Comparison of ENCODE assay signal across 11 cellular contexts in genomic region chr22:46061124-46061410, GRCh38.
DNase-seq lines count a peak whose midpoint lies in the region; ATAC-seq and TF ChIP-seq lines count a peak whose summit lies in the region.
"Had no signal": no experiment of that assay in that cellular context is flagged by ENCODE, and none has a peak within 500 bp of the region (broad histone marks: within the 10 kb centered on the region; RNA-seq: fewer than 3 reads in every experiment).

No MANE protein-coding gene starts in this region.

- TF ChIP-seq EP300 in stomach (IDR thresholded peaks at IDR 0.05) = no peak

- H3K27ac ChIP-seq in HUES64 (ENCODE audit: low read depth, low read length) (no peak overlapping the region), mammary epithelial cell (ENCODE audit: insufficient read depth, low read depth, low read length) (peak overlapping the region; percentile 43), left lung (peak overlapping the region; percentile 33 to 97), stomach (peak overlapping the region; percentile 40 to 100 (median 100))

- no peaks in the 10 kb centered on the region for H3K36me3 Mint-ChIP-seq in nephron progenitor cell (ENCODE audit: low read depth)

- H3K4me3 Mint-ChIP-seq in nephron progenitor cell = no peak overlapping the region

- intact Hi-C loops in mammary epithelial cell (cut with micrococcal nuclease) (no loop called here), left lung (cut with DNase I) (no loop called here), stomach (cut with DNase I; ENCODE audit: low total_unique reads) (no loop called here)

- H3K36me3 ChIP-seq in HUES64 (ENCODE audit: insufficient read depth, low read length) = no peaks in the 10 kb centered on the region
- no peaks in the 10 kb centered on the region for H3K36me3 ChIP-seq in mammary epithelial cell (ENCODE audit: insufficient read depth, low read length)
- H3K36me3 ChIP-seq in left lung = no peaks in the 10 kb centered on the region
- H3K36me3 ChIP-seq in stomach = peaks cover 0 to 4% (median 0%) of the 10 kb centered on the region in 4 donors

- no peaks in the 10 kb centered on the region for H3K9me3 Mint-ChIP-seq in nephron progenitor cell

- 63% methylated on average over 26 of the region's 26 CpGs for WGBS in HUES64
- 48% methylated on average over 7 of the region's 26 CpGs for whole genome bisulfite sequencing in mammary epithelial cell (ENCODE audit: low coverage, missing lambda C conversion rate)
- 34 to 65% (median 54%) methylated on average over 13 to 26 of the region's 26 CpGs for WGBS in stomach, 5 donors

- no TSS peak for BruUV-seq in mammary epithelial cell (replicated peaks; lab: Mats Ljungman, UMichigan)

- no peak for TF ChIP-seq POLR2A in stomach (IDR thresholded peaks at IDR 0.05)

- H3K27me3 ChIP-seq in HUES64 (ENCODE audit: insufficient read depth, low read length) (peaks cover 99% of the 10 kb centered on the region), mammary epithelial cell (ENCODE audit: insufficient read depth, low read length) (no peaks in the 10 kb centered on the region), left lung (no peaks in the 10 kb centered on the region), stomach (no peaks in the 10 kb centered on the region)

- no peaks in the 10 kb centered on the region for H4K20me1 ChIP-seq in mammary epithelial cell (ENCODE audit: insufficient read depth, low read length)

- in situ Hi-C loops in mammary epithelial cell (cut with MboI; ENCODE audit: low sequenced_read_pairs in 2 of 2) = no loop called here

- no peaks in the 10 kb centered on the region for H3K4me1 Mint-ChIP-seq in nephron progenitor cell

- no peak for ATAC-seq in left lung
- no peak for ATAC-seq in HG03108 (IDR thresholded peaks at IDR 0.05; ENCODE audit: unreplicated experiment)

- no peak overlapping the region for H2AFZ ChIP-seq in mammary epithelial cell (ENCODE audit: low read depth, low read length)

- H3K4me2 ChIP-seq in mammary epithelial cell (ENCODE audit: insufficient read depth, low read depth, low read length) = peak overlapping the region; percentile 97

- CTCF ChIA-PET in mammary epithelial cell (lab: Charles Lee; ENCODE audit: low non-redundant PET) = no interaction called here

- peaks cover 60% of the 10 kb centered on the region for H3K27me3 Mint-ChIP-seq in nephron progenitor cell (ENCODE audit: low read depth, poor library complexity)

- TF ChIP-seq CTCF in mammary epithelial cell (conservative IDR thresholded peaks at IDR 0.05 in 1 of 2, IDR thresholded peaks at IDR 0.05 in 1 of 2; ENCODE audit: extremely low read depth in 1 of 2, insufficient read depth in 1 of 2, low read depth in 1 of 2, low read length in 2 of 2) (no peak), left lung (IDR thresholded peaks at IDR 0.05) (no peak), stomach (IDR thresholded peaks at IDR 0.05) (no peak), nephron progenitor cell (IDR thresholded peaks at IDR 0.05) (no peak)

- H3K9ac ChIP-seq in HUES64 (ENCODE audit: low read depth, low read length) (peak overlapping the region; percentile 47; the same call in 1 of the 2 replicates), mammary epithelial cell (ENCODE audit: insufficient read depth, low read length) (peak overlapping the region; percentile 67)

- DNase-seq in mammary epithelial cell (no peak), left lung (no peak), stomach (no peak), nephron progenitor cell (no peak), SHP77 treated with DMSO at 0.1 percent for 48 hours (lab: John Stamatoyannopoulos, UW) (no peak)
- no peak for DNase-seq in activated CD8-positive, alpha-beta memory T cell treated with anti-CD3 and anti-CD28 coated beads, Interleukin-2, amount 50 U/mL, for 48 hours
- DNase-seq: amniotic stem cell; occipital lobe; stimulated activated CD8-positive, alpha-beta memory T cell treated with anti-CD3 and anti-CD28 coated beads, Interleukin-4, amount 100 ng/mL, for 48 hours had no signal

- H3K79me2 ChIP-seq in mammary epithelial cell (ENCODE audit: insufficient read depth, low read length) = peaks cover 97% of the 10 kb centered on the region

- no peak overlapping the region for H3K27ac Mint-ChIP-seq in nephron progenitor cell

- dilution Hi-C loops in mammary epithelial cell (cut with HindIII; ENCODE audit: low sequenced_read_pairs) = loop anchor here (5.0 kb wide), 3 partner anchors 39 to 86 kb away; no protein-coding TSS in a partner anchor

- H3K4me1 ChIP-seq in HUES64 (ENCODE audit: insufficient read depth, low read length) (no peaks in the 10 kb centered on the region), mammary epithelial cell (ENCODE audit: insufficient read depth, low read length) (peaks cover 65% of the 10 kb centered on the region), left lung (peaks cover 34 to 86% of the 10 kb centered on the region in 2 donors), stomach (peaks cover 77 to 100% (median 93%) of the 10 kb centered on the region in 4 donors)

- H3K4me3 ChIP-seq in HUES64 (ENCODE audit: low read length) (peak overlapping the region; percentile 39), mammary epithelial cell (replicated peaks in 1 of 3; ENCODE audit: insufficient read depth in 1 of 3, low read depth in 2 of 3, low read length in 3 of 3) (peak overlapping the region in 2 of 3 experiments; percentile 1 to 14), left lung (no peak overlapping the region), stomach (peak overlapping the region in 3 of 4 donors; percentile 13 to 32 (median 17))

- H3K9me3 ChIP-seq in HUES64 (ENCODE audit: insufficient read depth, low read depth, low read length) (no peaks in the 10 kb centered on the region), mammary epithelial cell (replicated peaks; ENCODE audit: insufficient read depth, low read length) (no peaks in the 10 kb centered on the region), left lung (no peaks in the 10 kb centered on the region), stomach (no peaks in the 10 kb centered on the region)

Comparison
In these comparisons a context has a peak if more than half of its experiments do, and no peak if none do; other contexts are left out.
1. H3K4me3 ChIP-seq: peak in HUES64 (single experiment), mammary epithelial cell (2 of 3) and stomach (3 of 4); none in left lung (0 of 2).